In the genomic region with DNA sequence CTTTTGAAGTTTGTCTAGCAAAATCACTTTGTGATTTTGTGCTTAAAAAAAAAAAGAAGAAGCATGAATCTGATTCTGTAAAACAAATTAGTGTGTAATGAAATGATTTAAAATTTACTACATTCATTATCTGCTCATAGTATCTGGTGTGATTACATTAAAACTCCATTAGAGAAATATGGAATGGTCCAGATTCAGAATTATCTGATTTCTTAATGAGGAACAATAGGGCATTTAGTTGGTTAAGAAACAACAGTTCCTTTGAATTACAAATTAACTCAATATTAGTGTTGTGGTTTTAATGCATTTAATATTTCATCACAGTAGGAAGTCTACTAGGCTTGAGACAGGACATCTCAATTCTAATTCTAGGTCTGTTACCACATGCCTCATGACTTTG, we compare ENCODE assay signal across 29 cellular contexts.
"Had no signal": no experiment of that assay in that cellular context is flagged by ENCODE, and none has a peak within 500 bp of the region (broad histone marks: within the 10 kb centered on the region; RNA-seq: fewer than 3 reads in every experiment).

No MANE protein-coding gene starts in this region.

- ATAC-seq: stimulated activated effector memory CD8-positive, alpha-beta T cell treated with anti-CD3 and anti-CD28 coated beads, Interleukin-12 subunit alpha, Interleukin-12 subunit beta, amount 100 ng/mL, for 72 hours; stimulated activated memory B cell treated with anti-CD40 and anti-IgM and Interleukin-4, amounts not matched to agents 10 μg/mL and 1 μg/mL and 100 μg/mL, for 72 hours; stimulated activated naive B cell treated with anti-CD40 and anti-IgM and Interleukin-4, amounts not matched to agents 10 μg/mL and 1 μg/mL and 100 μg/mL, for 72 hours; stimulated activated naive CD8-positive, alpha-beta T cell treated with anti-CD3 and anti-CD28 coated beads, Interleukin-15, amount 100 ng/mL, for 72 hours; stimulated activated naive CD8-positive, alpha-beta T cell treated with anti-CD3 and anti-CD28 coated beads, Interleukin-15, Interleukin-2, amounts not matched to agents 100 U/mL and 50 U/mL, for 24 hours; upper lobe of right lung had no signal

- H3K9me3 ChIP-seq: stomach, suprapubic skin, testis, thoracic aorta, thyroid gland, tibial artery, tibial nerve, transverse colon, upper lobe of left lung, upper lobe of right lung, uterus, vagina had no signal

- H3K27ac Mint-ChIP-seq: stimulated activated effector memory CD8-positive, alpha-beta T cell treated with anti-CD3 and anti-CD28 coated beads, Interleukin-12 subunit alpha, Interleukin-12 subunit beta, amount 100 ng/mL, for 72 hours; stimulated activated memory B cell treated with anti-CD40 and anti-IgM and Interleukin-4, amounts not matched to agents 10 μg/mL and 1 μg/mL and 100 μg/mL, for 72 hours; stimulated activated naive B cell treated with anti-CD40 and anti-IgM and Interleukin-4, amounts not matched to agents 10 μg/mL and 1 μg/mL and 100 μg/mL, for 72 hours; stimulated activated naive CD8-positive, alpha-beta T cell treated with anti-CD3 and anti-CD28 coated beads, Interleukin-15, amount 100 ng/mL, for 72 hours; stimulated activated naive CD8-positive, alpha-beta T cell treated with anti-CD3 and anti-CD28 coated beads, Interleukin-15, Interleukin-2, amounts not matched to agents 100 ng/mL and 50 ng/mL, for 24 hours; type B pancreatic cell had no signal

- H3K36me3 Mint-ChIP-seq: stimulated activated effector memory CD8-positive, alpha-beta T cell treated with anti-CD3 and anti-CD28 coated beads, Interleukin-12 subunit alpha, Interleukin-12 subunit beta, amount 100 ng/mL, for 72 hours; stimulated activated memory B cell treated with anti-CD40 and anti-IgM and Interleukin-4, amounts not matched to agents 10 μg/mL and 1 μg/mL and 100 μg/mL, for 72 hours; stimulated activated naive B cell treated with anti-CD40 and anti-IgM and Interleukin-4, amounts not matched to agents 10 μg/mL and 1 μg/mL and 100 μg/mL, for 72 hours; type B pancreatic cell had no signal

- H3K4me3 Mint-ChIP-seq: stimulated activated effector memory CD8-positive, alpha-beta T cell treated with anti-CD3 and anti-CD28 coated beads, Interleukin-12 subunit alpha, Interleukin-12 subunit beta, amount 100 ng/mL, for 72 hours; stimulated activated memory B cell treated with anti-CD40 and anti-IgM and Interleukin-4, amounts not matched to agents 10 μg/mL and 1 μg/mL and 100 μg/mL, for 72 hours; stimulated activated naive B cell treated with anti-CD40 and anti-IgM and Interleukin-4, amounts not matched to agents 10 μg/mL and 1 μg/mL and 100 μg/mL, for 72 hours; stimulated activated naive CD8-positive, alpha-beta T cell treated with anti-CD3 and anti-CD28 coated beads, Interleukin-15, amount 100 ng/mL, for 72 hours; stimulated activated naive CD8-positive, alpha-beta T cell treated with anti-CD3 and anti-CD28 coated beads, Interleukin-15, Interleukin-2, amounts not matched to agents 100 ng/mL and 50 ng/mL, for 24 hours; type B pancreatic cell had no signal

- H3K27me3 ChIP-seq: suprapubic skin, testis, thyroid gland, tibial artery, tibial nerve, transverse colon, upper lobe of left lung, upper lobe of right lung, uterus, vagina had no signal

- H3K4me1 ChIP-seq: stomach, suprapubic skin, testis, thyroid gland, tibial artery, tibial nerve, transverse colon, upper lobe of left lung, upper lobe of right lung, uterus, vagina had no signal

- FAIRE-seq: urothelium cell line had no signal

- H3K4me1 Mint-ChIP-seq: stimulated activated effector memory CD8-positive, alpha-beta T cell treated with anti-CD3 and anti-CD28 coated beads, Interleukin-12 subunit alpha, Interleukin-12 subunit beta, amount 100 ng/mL, for 72 hours; stimulated activated memory B cell treated with anti-CD40 and anti-IgM and Interleukin-4, amounts not matched to agents 10 μg/mL and 1 μg/mL and 100 μg/mL, for 72 hours; stimulated activated naive B cell treated with anti-CD40 and anti-IgM and Interleukin-4, amounts not matched to agents 10 μg/mL and 1 μg/mL and 100 μg/mL, for 72 hours; stimulated activated naive CD8-positive, alpha-beta T cell treated with anti-CD3 and anti-CD28 coated beads, Interleukin-15, amount 100 ng/mL, for 72 hours had no signal

- DNase-seq: stimulated activated CD4-positive, alpha-beta T cell treated with anti-CD3 and anti-CD28 coated beads, Interleukin-2, amount 100 ng/mL, for 48 hours; stimulated activated CD4-positive, alpha-beta T cell treated with anti-CD3 and anti-CD28 coated beads, Interleukin-4, amount 100 ng/mL, for 1 hour; stimulated activated CD4-positive, alpha-beta T cell treated with anti-CD3 and anti-CD28 coated beads, Interleukin-4, amount 100 ng/mL, for 24 hours; stimulated activated CD4-positive, alpha-beta T cell treated with anti-CD3 and anti-CD28 coated beads, Interleukin-4, amount 100 ng/mL, for 4 hours; stimulated activated CD8-positive, alpha-beta memory T cell treated with anti-CD3 and anti-CD28 coated beads, Interleukin-4, amount 100 ng/mL, for 48 hours; stimulated activated naive B cell treated with anti-CD40 and anti-IgM and Interleukin-4, amounts not matched to agents 10 μg/mL and 1 μg/mL and 100 μg/mL, for 72 hours; stimulated activated naive CD4-positive, alpha-beta T cell; stimulated activated naive CD4-positive, alpha-beta T cell treated with Interleukin-2 at 50 U/mL for 16 hours; stimulated activated naive CD8-positive, alpha-beta T cell treated with anti-CD3 and anti-CD28 coated beads, Interleukin-15, amount 100 ng/mL, for 72 hours; stimulated activated naive CD8-positive, alpha-beta T cell treated with anti-CD3 and anti-CD28 coated beads, Interleukin-15, Interleukin-2, amounts not matched to agents 100 U/mL and 50 U/mL, for 24 hours; stomach; substantia nigra; testis; thyroid gland; tibial artery; transverse colon; trophoblast cell; upper lobe of left lung; upper lobe of right lung; uterus had no signal

- H3K27ac ChIP-seq: stomach, suprapubic skin, testis, thoracic aorta, thyroid gland, tibial artery, tibial nerve, transverse colon, upper lobe of left lung, upper lobe of right lung, uterus, vagina had no signal

- H3K36me3 ChIP-seq: stomach, suprapubic skin, thoracic aorta, thyroid gland, tibial artery, tibial nerve, transverse colon, upper lobe of left lung, upper lobe of right lung, uterus, vagina had no signal

- H3K9me3 Mint-ChIP-seq: stimulated activated effector memory CD8-positive, alpha-beta T cell treated with anti-CD3 and anti-CD28 coated beads, Interleukin-12 subunit alpha, Interleukin-12 subunit beta, amount 100 ng/mL, for 72 hours; stimulated activated memory B cell treated with anti-CD40 and anti-IgM and Interleukin-4, amounts not matched to agents 10 μg/mL and 1 μg/mL and 100 μg/mL, for 72 hours; stimulated activated naive CD8-positive, alpha-beta T cell treated with anti-CD3 and anti-CD28 coated beads, Interleukin-15, amount 100 ng/mL, for 72 hours; stimulated activated naive CD8-positive, alpha-beta T cell treated with anti-CD3 and anti-CD28 coated beads, Interleukin-15, Interleukin-2, amounts not matched to agents 100 ng/mL and 50 ng/mL, for 24 hours; type B pancreatic cell had no signal

- H3K4me3 ChIP-seq: stomach, suprapubic skin, testis, thoracic aorta, thyroid gland, tibial artery, tibial nerve, transverse colon, upper lobe of left lung, upper lobe of right lung, uterus, vagina had no signal
